ENCODE assay signal across 8 cellular contexts in genomic region chr13:80235131-80235530, GRCh38.
DNase-seq lines count a peak whose midpoint lies in the region; ATAC-seq, FAIRE-seq and TF ChIP-seq lines count a peak whose summit lies in the region.

No MANE protein-coding gene starts in this region.

- H3K4me1 ChIP-seq in right lobe of liver, result no peaks in the 10 kb centered on the region
- no peaks in the 10 kb centered on the region for H3K4me1 ChIP-seq in HepG2 (ENCODE audit: insufficient read depth, low read length)
- H3K4me1 ChIP-seq in duodenal mucosa (ENCODE audit: control insufficient read depth in 1 of 2, insufficient read depth in 2 of 2, low read length in 2 of 2), result peaks cover 7 to 10% of the 10 kb centered on the region in 2 donors
- H3K4me1 ChIP-seq in upper lobe of right lung, result peaks cover 9% of the 10 kb centered on the region

- H3K4me3 ChIP-seq in right lobe of liver, result no peak overlapping the region
- no peak overlapping the region for H3K4me3 ChIP-seq in HepG2 (replicated peaks in 1 of 3; ENCODE audit: insufficient read depth in 1 of 3, low read depth in 2 of 3, low read length in 3 of 3)
- H3K4me3 ChIP-seq in duodenal mucosa (ENCODE audit: low read depth in 1 of 2, low read length in 2 of 2), result peak overlapping the region; percentile 25 to 45
- no peak overlapping the region for H3K4me3 ChIP-seq in upper lobe of right lung
- no peak overlapping the region for H3K4me3 ChIP-seq in coronary artery

- no peak for TF ChIP-seq RAD21 in HepG2 (CRISPR knock-in tag; IDR thresholded peaks at IDR 0.05)

- BruUV-seq in HepG2 (replicated peaks; lab: Mats Ljungman, UMichigan), result no TSS peak

- WGBS in right lobe of liver (ENCODE audit: insufficient coverage, low coverage, low lambda C conversion rate, missing lambda C conversion rate), result 53% methylated on average over 5 of the region's 5 CpGs
- WGBS in HepG2 (ENCODE audit: low lambda C conversion rate), result 9% methylated on average over 5 of the region's 5 CpGs

- H3K36me3 ChIP-seq in right lobe of liver (no peaks in the 10 kb centered on the region), HepG2 (replicated peaks in 1 of 2; ENCODE audit: control insufficient read depth in 1 of 2, insufficient read depth in 2 of 2, low read length in 2 of 2) (no peaks in the 10 kb centered on the region), duodenal mucosa (ENCODE audit: control insufficient read depth in 1 of 2, insufficient read depth in 2 of 2, low read length in 2 of 2) (no peaks in the 10 kb centered on the region), upper lobe of right lung (no peaks in the 10 kb centered on the region)

- no peaks in the 10 kb centered on the region for H4K20me1 ChIP-seq in HepG2 (ENCODE audit: insufficient read depth, low read length)

- H3K79me2 ChIP-seq in HepG2 (ENCODE audit: insufficient read depth, low read length), result no peaks in the 10 kb centered on the region

- TF ChIP-seq CTCF in right lobe of liver (IDR thresholded peaks at IDR 0.05) (no peak), HepG2 (CRISPR knock-in tag; IDR thresholded peaks at IDR 0.05) (no peak), upper lobe of right lung (IDR thresholded peaks at IDR 0.05) (no peak), coronary artery (IDR thresholded peaks at IDR 0.05) (no peak)

- TF ChIP-seq EP300 in HepG2 (IDR thresholded peaks at IDR 0.05; ENCODE audit: low read depth in 2 of 2, low read length in 2 of 2), result no peak
- no peak for TF ChIP-seq EP300 in HepG2 (CRISPR knock-in tag; IDR thresholded peaks at IDR 0.05; ENCODE audit: borderline replicate concordance)

- H3K27ac ChIP-seq in right lobe of liver, result no peak overlapping the region
- no peak overlapping the region for H3K27ac ChIP-seq in HepG2 (ENCODE audit: extremely low read length, insufficient read depth, low read length)
- no peak overlapping the region for H3K27ac ChIP-seq in duodenal mucosa (ENCODE audit: low read depth, low read length)
- peak overlapping the region; percentile 14 for H3K27ac ChIP-seq in upper lobe of right lung
- no peak overlapping the region for H3K27ac ChIP-seq in coronary artery

- no peak for FAIRE-seq in HepG2 (lab: Jason Lieb, UNC)

- H3K27me3 ChIP-seq in right lobe of liver, result no peaks in the 10 kb centered on the region
- H3K27me3 ChIP-seq in HepG2 (ENCODE audit: control insufficient read depth in 1 of 2, insufficient read depth in 2 of 2, low read length in 2 of 2), result no peaks in the 10 kb centered on the region
- no peaks in the 10 kb centered on the region for H3K27me3 ChIP-seq in duodenal mucosa (ENCODE audit: control insufficient read depth in 1 of 2, insufficient read depth in 2 of 2, low read length in 2 of 2)
- no peaks in the 10 kb centered on the region for H3K27me3 ChIP-seq in upper lobe of right lung

- ATAC-seq in right lobe of liver, result peak in 3 of 4 donors; percentile 38 to 63 (median 46)
- ATAC-seq in HepG2, result no peak
- ATAC-seq in upper lobe of right lung, result peak; percentile 69

- no peak overlapping the region for H3K4me2 ChIP-seq in HepG2 (ENCODE audit: low read depth, low read length)

- POLR2A ChIA-PET in HepG2 (lab: Yijun Ruan, JAX), result no interaction called here

- TF ChIP-seq POLR2A in right lobe of liver (IDR thresholded peaks at IDR 0.05), result no peak
- TF ChIP-seq POLR2A in HepG2 (IDR thresholded peaks at IDR 0.05; ENCODE audit: insufficient read depth in 1 of 2, low read depth in 2 of 2, low read length in 2 of 2), result no peak

- in situ Hi-C loops in HepG2 (cut with HindIII; ENCODE audit: extremely low pct_ligation_motif_present, low pct_unique_long_range_greater_than_20kb), result no loop called here

- no peak overlapping the region for H3K9ac ChIP-seq in HepG2 (ENCODE audit: insufficient read depth, low read depth, low read length)
- no peak overlapping the region for H3K9ac ChIP-seq in duodenal mucosa (ENCODE audit: low read depth in 1 of 2, low read length in 2 of 2)

- H3K9me3 ChIP-seq in right lobe of liver, result no peaks in the 10 kb centered on the region
- H3K9me3 ChIP-seq in HepG2 (ENCODE audit: low read length), result no peaks in the 10 kb centered on the region
- no peaks in the 10 kb centered on the region for H3K9me3 ChIP-seq in duodenal mucosa (ENCODE audit: control insufficient read depth in 1 of 2, low read length in 2 of 2)
- no peaks in the 10 kb centered on the region for H3K9me3 ChIP-seq in upper lobe of right lung

- DNase-seq in right lobe of liver (no peak), HepG2 (ENCODE audit: low spot score) (no peak), HT-29 (ENCODE audit: low spot score) (peak; percentile 87), upper lobe of right lung (no peak), OCI-M2 (lab: John Stamatoyannopoulos, UW; ENCODE audit: unreplicated experiment) (no peak), coronary artery (ENCODE audit: low spot score) (no peak)
- no peak for DNase-seq in stimulated activated CD4-positive, alpha-beta T cell treated with anti-CD3 and anti-CD28 coated beads, Interleukin-4, amount 100 ng/mL, for 24 hours

- H2AFZ ChIP-seq in HepG2 (ENCODE audit: low read length), result no peak overlapping the region

- CTCF ChIA-PET in HepG2 (lab: Yijun Ruan, JAX; ENCODE audit: low intra/inter-chr PET ratio, low total read pairs), result no interaction called here

- intact Hi-C loops in right lobe of liver (cut with DNase I), result no loop called here
- intact Hi-C loops in HepG2 (cut with micrococcal nuclease; ENCODE audit: unreplicated experiment), result no loop called here
- intact Hi-C loops in upper lobe of right lung (cut with DNase I), result no loop called here

TF ChIP-seq in HepG2, 621 proteins besides CTCF, POLR2A, EP300 and RAD21:
- no peak for TF ChIP-seq MEIS2 (CRISPR knock-in tag; IDR thresholded peaks at IDR 0.05)
- TF ChIP-seq JDP2 (CRISPR knock-in tag; IDR thresholded peaks at IDR 0.05; ENCODE audit: borderline replicate concordance), result no peak
- no peak for TF ChIP-seq ZBTB20 (CRISPR knock-in tag; IDR thresholded peaks at IDR 0.05; ENCODE audit: borderline replicate concordance, low read depth)
- TF ChIP-seq ZMYM2 (CRISPR knock-in tag; IDR thresholded peaks at IDR 0.05), result no peak
- TF ChIP-seq, protein P1, sequence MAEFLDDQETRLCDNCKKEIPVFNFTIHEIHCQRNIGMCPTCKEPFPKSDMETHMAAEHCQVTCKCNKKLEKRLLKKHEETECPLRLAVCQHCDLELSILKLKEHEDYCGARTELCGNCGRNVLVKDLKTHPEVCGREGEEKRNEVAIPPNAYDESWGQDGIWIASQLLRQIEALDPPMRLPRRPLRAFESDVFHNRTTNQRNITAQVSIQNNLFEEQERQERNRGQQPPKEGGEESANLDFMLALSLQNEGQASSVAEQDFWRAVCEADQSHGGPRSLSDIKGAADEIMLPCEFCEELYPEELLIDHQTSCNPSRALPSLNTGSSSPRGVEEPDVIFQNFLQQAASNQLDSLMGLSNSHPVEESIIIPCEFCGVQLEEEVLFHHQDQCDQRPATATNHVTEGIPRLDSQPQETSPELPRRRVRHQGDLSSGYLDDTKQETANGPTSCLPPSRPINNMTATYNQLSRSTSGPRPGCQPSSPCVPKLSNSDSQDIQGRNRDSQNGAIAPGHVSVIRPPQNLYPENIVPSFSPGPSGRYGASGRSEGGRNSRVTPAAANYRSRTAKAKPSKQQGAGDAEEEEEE (CRISPR knock-in tag; IDR thresholded peaks at IDR 0.05; ENCODE audit: borderline replicate concordance), result no peak
- TF ChIP-seq ZSCAN9 (CRISPR knock-in tag; IDR thresholded peaks at IDR 0.05; ENCODE audit: borderline replicate concordance), result no peak
- TF ChIP-seq ATAD3A (CRISPR knock-in tag; IDR thresholded peaks at IDR 0.05), result no peak
- no peak for TF ChIP-seq ZNF160 (CRISPR knock-in tag; IDR thresholded peaks at IDR 0.05)
- TF ChIP-seq STAG1 (CRISPR knock-in tag; IDR thresholded peaks at IDR 0.05), result no peak

Comparison
In these comparisons a context has a peak if more than half of its experiments do, and no peak if none do; other contexts are left out.
1. H3K4me3 ChIP-seq: peak in duodenal mucosa (2 of 2); none in right lobe of liver (0 of 3), HepG2 (0 of 3), upper lobe of right lung (single experiment) and coronary artery (single experiment).